In the genomic region with DNA sequence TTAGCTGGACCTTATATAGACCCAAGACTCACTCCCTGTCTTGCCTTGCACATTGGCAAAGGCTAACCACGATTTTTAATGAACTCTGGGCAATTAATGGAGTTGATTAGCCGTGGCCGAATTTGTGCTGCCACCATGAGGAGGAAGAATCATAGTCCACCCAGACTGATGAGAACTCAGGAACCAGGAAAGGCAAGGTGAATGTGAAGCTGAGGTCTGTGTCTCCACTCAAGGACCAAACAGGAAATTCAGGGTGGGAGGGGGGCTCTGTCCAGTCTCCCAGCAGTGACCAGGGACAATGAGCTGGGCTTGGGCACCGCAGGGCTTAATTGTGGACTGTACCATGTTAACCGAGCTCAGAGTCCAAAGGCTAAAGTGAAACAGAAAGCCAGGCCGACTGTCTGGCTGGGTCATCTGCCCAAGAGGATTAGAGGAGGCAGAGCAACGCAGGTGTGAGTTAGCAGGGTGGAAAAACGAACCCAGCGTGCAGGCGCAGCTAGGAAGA, we compare ENCODE assay signal across 1 cellular context.
TF ChIP-seq lines count a peak whose summit lies in the region.

No MANE protein-coding gene starts in this region.

TF ChIP-seq in HepG2, 621 proteins besides CTCF, POLR2A, EP300 and RAD21 (continued from another document and continues in another):
- TF ChIP-seq ZNF687 (CRISPR knock-in tag; IDR thresholded peaks at IDR 0.05) (peak; percentile 54), ZNF20 (CRISPR knock-in tag; IDR thresholded peaks at IDR 0.05) (no peak), NRL (CRISPR knock-in tag; IDR thresholded peaks at IDR 0.05; ENCODE audit: borderline replicate concordance) (0 out of 2 replicates have a peak, but pooled peaks have one; percentile 22), EHMT2 (IDR thresholded peaks at IDR 0.05; ENCODE audit: borderline replicate concordance, low read depth, low read length) (0 out of 2 replicates have a peak, but pooled peaks have one; percentile 45), ETV6 (CRISPR knock-in tag; conservative IDR thresholded peaks at IDR 0.05) (no peak), ZNF605 (CRISPR knock-in tag; IDR thresholded peaks at IDR 0.05) (0 out of 2 replicates have a peak, but pooled peaks have one; percentile 34), SMC3 (IDR thresholded peaks at IDR 0.05; ENCODE audit: low read length) (no peak), CCAR2 (optimal IDR thresholded peaks at IDR 0.05; ENCODE audit: low read depth, low read length) (no peak), ZNF747 (CRISPR knock-in tag; IDR thresholded peaks at IDR 0.05; ENCODE audit: borderline replicate concordance) (0 out of 2 replicates have a peak, but pooled peaks have one; percentile 41), ZNF839 (CRISPR knock-in tag; IDR thresholded peaks at IDR 0.05; ENCODE audit: borderline replicate concordance) (no peak), ZNF790 (CRISPR knock-in tag; IDR thresholded peaks at IDR 0.05; ENCODE audit: borderline replicate concordance) (no peak), ZNF264 (CRISPR knock-in tag; IDR thresholded peaks at IDR 0.05) (peak; percentile 69; the same call in 1 of the 2 replicates), NCOR1 (IDR thresholded peaks at IDR 0.05; ENCODE audit: borderline replicate concordance, low read length) (peak; percentile 57; the same call in 1 of the 2 replicates), KDM4B (CRISPR knock-in tag; IDR thresholded peaks at IDR 0.05) (no peak), RARA (CRISPR knock-in tag; IDR thresholded peaks at IDR 0.05) (peak; percentile 39; the same call in 1 of the 2 replicates), SAP130 (CRISPR knock-in tag; IDR thresholded peaks at IDR 0.05; ENCODE audit: low read depth) (0 out of 2 replicates have a peak, but pooled peaks have one; percentile 26), POGZ (CRISPR knock-in tag; IDR thresholded peaks at IDR 0.05) (peak; percentile 70), MXD4 (CRISPR knock-in tag; IDR thresholded peaks at IDR 0.05) (no peak), EEA1 (CRISPR knock-in tag; IDR thresholded peaks at IDR 0.05; ENCODE audit: borderline replicate concordance) (peak; percentile 48; the same call in 1 of the 2 replicates), ZNF30 (CRISPR knock-in tag; IDR thresholded peaks at IDR 0.05) (no peak), SALL2 (CRISPR knock-in tag; IDR thresholded peaks at IDR 0.05) (0 out of 2 replicates have a peak, but pooled peaks have one; percentile 43)
- TF ChIP-seq, protein P1, sequence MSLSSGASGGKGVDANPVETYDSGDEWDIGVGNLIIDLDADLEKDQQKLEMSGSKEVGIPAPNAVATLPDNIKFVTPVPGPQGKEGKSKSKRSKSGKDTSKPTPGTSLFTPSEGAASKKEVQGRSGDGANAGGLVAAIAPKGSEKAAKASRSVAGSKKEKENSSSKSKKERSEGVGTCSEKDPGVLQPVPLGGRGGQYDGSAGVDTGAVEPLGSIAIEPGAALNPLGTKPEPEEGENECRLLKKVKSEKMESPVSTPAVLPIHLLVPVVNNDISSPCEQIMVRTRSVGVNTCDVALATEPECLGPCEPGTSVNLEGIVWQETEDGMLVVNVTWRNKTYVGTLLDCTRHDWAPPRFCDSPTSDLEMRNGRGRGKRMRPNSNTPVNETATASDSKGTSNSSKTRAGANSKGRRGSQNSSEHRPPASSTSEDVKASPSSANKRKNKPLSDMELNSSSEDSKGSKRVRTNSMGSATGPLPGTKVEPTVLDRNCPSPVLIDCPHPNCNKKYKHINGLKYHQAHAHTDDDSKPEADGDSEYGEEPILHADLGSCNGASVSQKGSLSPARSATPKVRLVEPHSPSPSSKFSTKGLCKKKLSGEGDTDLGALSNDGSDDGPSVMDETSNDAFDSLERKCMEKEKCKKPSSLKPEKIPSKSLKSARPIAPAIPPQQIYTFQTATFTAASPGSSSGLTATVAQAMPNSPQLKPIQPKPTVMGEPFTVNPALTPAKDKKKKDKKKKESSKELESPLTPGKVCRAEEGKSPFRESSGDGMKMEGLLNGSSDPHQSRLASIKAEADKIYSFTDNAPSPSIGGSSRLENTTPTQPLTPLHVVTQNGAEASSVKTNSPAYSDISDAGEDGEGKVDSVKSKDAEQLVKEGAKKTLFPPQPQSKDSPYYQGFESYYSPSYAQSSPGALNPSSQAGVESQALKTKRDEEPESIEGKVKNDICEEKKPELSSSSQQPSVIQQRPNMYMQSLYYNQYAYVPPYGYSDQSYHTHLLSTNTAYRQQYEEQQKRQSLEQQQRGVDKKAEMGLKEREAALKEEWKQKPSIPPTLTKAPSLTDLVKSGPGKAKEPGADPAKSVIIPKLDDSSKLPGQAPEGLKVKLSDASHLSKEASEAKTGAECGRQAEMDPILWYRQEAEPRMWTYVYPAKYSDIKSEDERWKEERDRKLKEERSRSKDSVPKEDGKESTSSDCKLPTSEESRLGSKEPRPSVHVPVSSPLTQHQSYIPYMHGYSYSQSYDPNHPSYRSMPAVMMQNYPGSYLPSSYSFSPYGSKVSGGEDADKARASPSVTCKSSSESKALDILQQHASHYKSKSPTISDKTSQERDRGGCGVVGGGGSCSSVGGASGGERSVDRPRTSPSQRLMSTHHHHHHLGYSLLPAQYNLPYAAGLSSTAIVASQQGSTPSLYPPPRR (CRISPR knock-in tag; IDR thresholded peaks at IDR 0.05; ENCODE audit: borderline replicate concordance) = no peak
- TF ChIP-seq, protein P2, sequence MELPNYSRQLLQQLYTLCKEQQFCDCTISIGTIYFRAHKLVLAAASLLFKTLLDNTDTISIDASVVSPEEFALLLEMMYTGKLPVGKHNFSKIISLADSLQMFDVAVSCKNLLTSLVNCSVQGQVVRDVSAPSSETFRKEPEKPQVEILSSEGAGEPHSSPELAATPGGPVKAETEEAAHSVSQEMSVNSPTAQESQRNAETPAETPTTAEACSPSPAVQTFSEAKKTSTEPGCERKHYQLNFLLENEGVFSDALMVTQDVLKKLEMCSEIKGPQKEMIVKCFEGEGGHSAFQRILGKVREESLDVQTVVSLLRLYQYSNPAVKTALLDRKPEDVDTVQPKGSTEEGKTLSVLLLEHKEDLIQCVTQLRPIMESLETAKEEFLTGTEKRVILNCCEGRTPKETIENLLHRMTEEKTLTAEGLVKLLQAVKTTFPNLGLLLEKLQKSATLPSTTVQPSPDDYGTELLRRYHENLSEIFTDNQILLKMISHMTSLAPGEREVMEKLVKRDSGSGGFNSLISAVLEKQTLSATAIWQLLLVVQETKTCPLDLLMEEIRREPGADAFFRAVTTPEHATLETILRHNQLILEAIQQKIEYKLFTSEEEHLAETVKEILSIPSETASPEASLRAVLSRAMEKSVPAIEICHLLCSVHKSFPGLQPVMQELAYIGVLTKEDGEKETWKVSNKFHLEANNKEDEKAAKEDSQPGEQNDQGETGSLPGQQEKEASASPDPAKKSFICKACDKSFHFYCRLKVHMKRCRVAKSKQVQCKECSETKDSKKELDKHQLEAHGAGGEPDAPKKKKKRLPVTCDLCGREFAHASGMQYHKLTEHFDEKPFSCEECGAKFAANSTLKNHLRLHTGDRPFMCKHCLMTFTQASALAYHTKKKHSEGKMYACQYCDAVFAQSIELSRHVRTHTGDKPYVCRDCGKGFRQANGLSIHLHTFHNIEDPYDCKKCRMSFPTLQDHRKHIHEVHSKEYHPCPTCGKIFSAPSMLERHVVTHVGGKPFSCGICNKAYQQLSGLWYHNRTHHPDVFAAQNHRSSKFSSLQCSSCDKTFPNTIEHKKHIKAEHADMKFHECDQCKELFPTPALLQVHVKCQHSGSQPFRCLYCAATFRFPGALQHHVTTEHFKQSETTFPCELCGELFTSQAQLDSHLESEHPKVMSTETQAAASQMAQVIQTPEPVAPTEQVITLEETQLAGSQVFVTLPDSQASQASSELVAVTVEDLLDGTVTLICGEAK (IDR thresholded peaks at IDR 0.05) = no peak
- TF ChIP-seq, protein P2 (CRISPR knock-in tag; IDR thresholded peaks at IDR 0.05) = no peak
- TF ChIP-seq, protein P3, sequence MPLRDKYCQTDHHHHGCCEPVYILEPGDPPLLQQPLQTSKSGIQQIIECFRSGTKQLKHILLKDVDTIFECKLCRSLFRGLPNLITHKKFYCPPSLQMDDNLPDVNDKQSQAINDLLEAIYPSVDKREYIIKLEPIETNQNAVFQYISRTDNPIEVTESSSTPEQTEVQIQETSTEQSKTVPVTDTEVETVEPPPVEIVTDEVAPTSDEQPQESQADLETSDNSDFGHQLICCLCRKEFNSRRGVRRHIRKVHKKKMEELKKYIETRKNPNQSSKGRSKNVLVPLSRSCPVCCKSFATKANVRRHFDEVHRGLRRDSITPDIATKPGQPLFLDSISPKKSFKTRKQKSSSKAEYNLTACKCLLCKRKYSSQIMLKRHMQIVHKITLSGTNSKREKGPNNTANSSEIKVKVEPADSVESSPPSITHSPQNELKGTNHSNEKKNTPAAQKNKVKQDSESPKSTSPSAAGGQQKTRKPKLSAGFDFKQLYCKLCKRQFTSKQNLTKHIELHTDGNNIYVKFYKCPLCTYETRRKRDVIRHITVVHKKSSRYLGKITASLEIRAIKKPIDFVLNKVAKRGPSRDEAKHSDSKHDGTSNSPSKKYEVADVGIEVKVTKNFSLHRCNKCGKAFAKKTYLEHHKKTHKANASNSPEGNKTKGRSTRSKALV (CRISPR knock-in tag; IDR thresholded peaks at IDR 0.05) = 0 out of 2 replicates have a peak, but pooled peaks have one; percentile 55
- TF ChIP-seq, protein P4, sequence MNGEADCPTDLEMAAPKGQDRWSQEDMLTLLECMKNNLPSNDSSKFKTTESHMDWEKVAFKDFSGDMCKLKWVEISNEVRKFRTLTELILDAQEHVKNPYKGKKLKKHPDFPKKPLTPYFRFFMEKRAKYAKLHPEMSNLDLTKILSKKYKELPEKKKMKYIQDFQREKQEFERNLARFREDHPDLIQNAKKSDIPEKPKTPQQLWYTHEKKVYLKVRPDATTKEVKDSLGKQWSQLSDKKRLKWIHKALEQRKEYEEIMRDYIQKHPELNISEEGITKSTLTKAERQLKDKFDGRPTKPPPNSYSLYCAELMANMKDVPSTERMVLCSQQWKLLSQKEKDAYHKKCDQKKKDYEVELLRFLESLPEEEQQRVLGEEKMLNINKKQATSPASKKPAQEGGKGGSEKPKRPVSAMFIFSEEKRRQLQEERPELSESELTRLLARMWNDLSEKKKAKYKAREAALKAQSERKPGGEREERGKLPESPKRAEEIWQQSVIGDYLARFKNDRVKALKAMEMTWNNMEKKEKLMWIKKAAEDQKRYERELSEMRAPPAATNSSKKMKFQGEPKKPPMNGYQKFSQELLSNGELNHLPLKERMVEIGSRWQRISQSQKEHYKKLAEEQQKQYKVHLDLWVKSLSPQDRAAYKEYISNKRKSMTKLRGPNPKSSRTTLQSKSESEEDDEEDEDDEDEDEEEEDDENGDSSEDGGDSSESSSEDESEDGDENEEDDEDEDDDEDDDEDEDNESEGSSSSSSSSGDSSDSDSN (CRISPR knock-in tag; IDR thresholded peaks at IDR 0.05) = peak; percentile 30; the same call in 1 of the 2 replicates
